Comparison of ENCODE assay signal across 8 cellular contexts in genomic region chr17:56960596-56961538, GRCh38. TPM values are rescaled to one million over a fixed set of nuclear protein-coding genes. Genes with fewer than 3 reads are reported as not detected.
DNase-seq lines count a peak whose midpoint lies in the region; TF ChIP-seq lines count a peak whose summit lies in the region.

Gene COIL, minus strand, starts transcription at chr17:56961050. Its CDS starts 31 bp downstream, at chr17:56961019.

- no peak within 1 kb of the TSS for H3K56ac ChIP-seq in H9 (ENCODE audit: insufficient read length, low read depth, low read length)

- peaks cover 0 to 2% (median 1%) of the 10 kb centered on the region in 3 experiments; a peak in 2 of 7 replicates for H3K36me3 Mint-ChIP-seq in H9 (ENCODE audit: insufficient read depth in 1 of 3, low read depth in 3 of 3)

- no peak within 1 kb of the TSS for H2BK5ac ChIP-seq in H9 (ENCODE audit: insufficient read length, low read length)

- DNase-seq in GDM1 (lab: John Stamatoyannopoulos, UW): peak; percentile 87
- peak; percentile 97 for DNase-seq in H9
- DNase-seq in M059J (ENCODE audit: low read depth): peak; percentile 85
- peak; percentile 80 to 89 for DNase-seq in SHP77 (lab: John Stamatoyannopoulos, UW)
- peak; percentile 98 for DNase-seq in activated effector memory CD4-positive, alpha-beta T cell treated with anti-CD3 and anti-CD28 coated beads, Interleukin-2, amount 50 U/mL, for 16 hours
- peak; percentile 93 for DNase-seq in fibroblast of villous mesenchyme (ENCODE audit: low read depth)

- no peaks in the 10 kb centered on the region for H3K9me3 ChIP-seq in H9 (ENCODE audit: control insufficient read depth, low read depth, low read length)
- H3K9me3 ChIP-seq in neuron (ENCODE audit: low read length): no peaks in the 10 kb centered on the region
- H3K9me3 ChIP-seq in subcutaneous abdominal adipose tissue (ENCODE audit: control insufficient read depth in 5 of 5, low read length in 5 of 5): no peaks in the 10 kb centered on the region

- H3K14ac ChIP-seq in H9 (ENCODE audit: insufficient read depth, low read length): peak within 1 kb of the TSS; percentile 100

- H3K4me3 ChIP-seq in fibroblast of villous mesenchyme (ENCODE audit: low read depth, low read length) (peak within 1 kb of the TSS; percentile 90), neuron (ENCODE audit: low read length) (peak within 1 kb of the TSS; percentile 98), subcutaneous abdominal adipose tissue (ENCODE audit: low read depth in 1 of 5, low read length in 5 of 5) (peak within 1 kb of the TSS; percentile 80 to 95 (median 92))

- WGBS in H9 (ENCODE audit: extremely low coverage, insufficient read length, low lambda C conversion rate): no CpG with 5 or more reads among the region's 59 CpGs

- no peaks in the 10 kb centered on the region for H3K23me2 ChIP-seq in H9 (ENCODE audit: insufficient read length, low read depth, low read length, poor library complexity, severe bottlenecking)

- H3K79me2 ChIP-seq in H9 (ENCODE audit: insufficient read depth, low read length): no peaks in the 10 kb centered on the region

- H3K27me3 Mint-ChIP-seq in H9 (ENCODE audit: low read depth): no peaks in the 10 kb centered on the region; the same call in 1 of the 2 replicates

- peak within 1 kb of the TSS; percentile 71 for H3T11ph ChIP-seq in H9 (ENCODE audit: low read length)

- peaks cover 13 to 14% of the 10 kb centered on the region in 2 experiments for H3K4me1 Mint-ChIP-seq in H9

- H3K36me3 ChIP-seq in neuron (ENCODE audit: insufficient read depth, low read length) (peaks cover 4% of the 10 kb centered on the region), subcutaneous abdominal adipose tissue (ENCODE audit: control insufficient read depth in 5 of 5, insufficient read depth in 5 of 5, low read length in 5 of 5) (no peaks in the 10 kb centered on the region)

- H3K18ac ChIP-seq in H9 (ENCODE audit: insufficient read length, low read depth, low read length): peak within 1 kb of the TSS; percentile 100

- peak within 1 kb of the TSS; percentile 26 for H3K4me2 ChIP-seq in H9 (ENCODE audit: insufficient read depth, insufficient read length, low read length)

- H2BK12ac ChIP-seq in H9 (ENCODE audit: insufficient read length, low read depth, low read length): no peak within 1 kb of the TSS

- H2BK15ac ChIP-seq in H9 (ENCODE audit: low read depth, low read length): no peak within 1 kb of the TSS

- H4K5ac ChIP-seq in H9 (ENCODE audit: insufficient read length, low read depth, low read length): no peak within 1 kb of the TSS

- H4K8ac ChIP-seq in H9 (replicated peaks; ENCODE audit: insufficient read length, low read depth, low read length): no peak within 1 kb of the TSS

- peak within 1 kb of the TSS; percentile 81 to 84 for H3K4me3 Mint-ChIP-seq in H9

- H3K27me3 ChIP-seq in H9 (ENCODE audit: insufficient read depth, low read length): no peaks in the 10 kb centered on the region
- no peaks in the 10 kb centered on the region for H3K27me3 ChIP-seq in neuron (ENCODE audit: insufficient read depth, low read length)
- no peaks in the 10 kb centered on the region for H3K27me3 ChIP-seq in subcutaneous abdominal adipose tissue (ENCODE audit: control insufficient read depth in 5 of 5, insufficient read depth in 4 of 5, low read length in 5 of 5)

- no peak within 1 kb of the TSS; the same call in 1 of the 2 replicates for H3K4ac ChIP-seq in H9 (ENCODE audit: low read depth, low read length)

- TF ChIP-seq CTCF in H9 (conservative IDR thresholded peaks at IDR 0.05) (peak; percentile 98), fibroblast of villous mesenchyme (IDR thresholded peaks at IDR 0.05; ENCODE audit: insufficient read depth, low read depth, low read length) (peak; percentile 99)

- peak within 1 kb of the TSS; percentile 77 for H3K27ac ChIP-seq in H9 (ENCODE audit: insufficient read length, low read depth, low read length)
- peak within 1 kb of the TSS; percentile 84 for H3K27ac ChIP-seq in subcutaneous abdominal adipose tissue (ENCODE audit: low read depth, low read length)

- no peak within 1 kb of the TSS for H4K91ac ChIP-seq in H9 (ENCODE audit: insufficient read length, low read depth, low read length)

- H3K9ac ChIP-seq in H9 (ENCODE audit: extremely low read depth, insufficient read length, low read length): peak within 1 kb of the TSS; percentile 93
- H3K9ac ChIP-seq in subcutaneous abdominal adipose tissue (ENCODE audit: low read length in 5 of 5): peak within 1 kb of the TSS; percentile 76 to 91 (median 89)

- H2AFZ ChIP-seq in H9 (ENCODE audit: low read length): peak within 1 kb of the TSS; percentile 41
- H2AFZ ChIP-seq in neuron (ENCODE audit: low read depth, low read length): no peak within 1 kb of the TSS

- H3K23ac ChIP-seq in H9 (ENCODE audit: insufficient read length, low read depth, low read length): no peak within 1 kb of the TSS

- H3K4me1 ChIP-seq in H9 (ENCODE audit: insufficient read depth, low read length) (no peaks in the 10 kb centered on the region), neuron (ENCODE audit: insufficient read depth, low read length) (peaks cover 10% of the 10 kb centered on the region), subcutaneous abdominal adipose tissue (ENCODE audit: control insufficient read depth in 5 of 5, insufficient read depth in 5 of 5, low read length in 5 of 5) (peaks cover 2 to 17% (median 12%) of the 10 kb centered on the region in 5 donors)

- H3K9me3 Mint-ChIP-seq in H9: no peaks in the 10 kb centered on the region

- peak within 1 kb of the TSS; percentile 97 to 99 (median 98) for H3K27ac Mint-ChIP-seq in H9

- H2AK5ac ChIP-seq in H9 (ENCODE audit: insufficient read length, low read length): no peak within 1 kb of the TSS

- H2BK20ac ChIP-seq in H9 (ENCODE audit: low read depth, low read length, poor library complexity, severe bottlenecking): no peak within 1 kb of the TSS

- H3K79me1 ChIP-seq in H9 (ENCODE audit: insufficient read depth, low read depth, low read length, poor library complexity, severe bottlenecking): no peaks in the 10 kb centered on the region

- H4K20me1 ChIP-seq in H9 (ENCODE audit: control insufficient read depth, insufficient read depth, insufficient read length): no peaks in the 10 kb centered on the region

- H2BK120ac ChIP-seq in H9 (ENCODE audit: low read depth, low read length, poor library complexity, severe bottlenecking): peak within 1 kb of the TSS; percentile 99

RNA-seq across cellular contexts. Expression of gene COIL, which starts in this region (rescaled TPM):
- total RNA-seq in H9 (2021) (21.5 and 22.2 TPM in 2 replicates), fibroblast of villous mesenchyme (10.6 and 17.7 TPM in 2 replicates)
- total RNA-seq in M059J (2014; rRNA removed; shearing (Covaris generic)): 14.1 and 17.8 TPM in 2 replicates

Comparison
In these comparisons a context has a peak if more than half of its experiments do, and no peak if none do; other contexts are left out.
1. Peak in every context shown above with its lines: DNase-seq, H3K4me3 ChIP-seq and H3K27ac ChIP-seq.